In the genomic region with DNA sequence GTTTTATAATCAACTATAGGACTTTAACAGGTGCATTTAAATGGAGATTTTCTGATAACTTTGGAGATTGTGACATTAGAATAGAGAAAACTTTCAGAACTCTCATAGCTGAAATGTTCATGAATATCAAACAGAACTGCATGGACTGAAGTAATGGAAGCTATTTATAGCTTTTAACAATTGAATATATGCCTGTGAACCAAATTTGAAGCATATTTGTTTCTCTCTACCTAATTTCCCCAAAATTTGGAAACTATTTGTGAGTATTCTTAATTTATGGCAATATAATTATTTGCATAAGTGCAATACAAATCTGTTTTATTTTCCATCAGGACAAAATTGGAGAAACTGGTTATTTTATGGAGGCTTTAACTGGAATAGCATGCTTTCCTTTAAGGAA, we compare ENCODE assay signal across 19 cellular contexts.
A peak's percentile ranks its signal among the peaks of the same experiment; 100 is the strongest.
DNase-seq lines count a peak whose midpoint lies in the region; ATAC-seq and TF ChIP-seq lines count a peak whose summit lies in the region.
"Had no signal": no experiment of that assay in that cellular context is flagged by ENCODE, and none has a peak within 500 bp of the region (broad histone marks: within the 10 kb centered on the region; RNA-seq: fewer than 3 reads in every experiment).

No MANE protein-coding gene starts in this region.

- peaks cover 24% of the 10 kb centered on the region for H3K9me3 Mint-ChIP-seq in endodermal cell

- peaks cover under 1% of the 10 kb centered on the region for H3K4me1 ChIP-seq in endodermal cell (ENCODE audit: control insufficient read depth, insufficient read depth, low read length)
- H3K4me1 ChIP-seq in mesendoderm (ENCODE audit: control insufficient read depth, low read depth, low read length) = no peaks in the 10 kb centered on the region
- H3K4me1 ChIP-seq: A549, Caco-2, HAP-1 had no signal

- no peak overlapping the region for H3K4ac ChIP-seq in mesendoderm (ENCODE audit: low read depth, low read length)

- H3K27me3 Mint-ChIP-seq in endodermal cell (ENCODE audit: insufficient read depth) = no peaks in the 10 kb centered on the region
- H3K27me3 Mint-ChIP-seq: CD4-positive, alpha-beta T cell had no signal

- H3K23ac ChIP-seq in mesendoderm (ENCODE audit: low read length) = no peak overlapping the region

- no peaks in the 10 kb centered on the region for H3K79me1 ChIP-seq in mesendoderm (ENCODE audit: low read length)

- H3K27me3 ChIP-seq in endodermal cell (ENCODE audit: control insufficient read depth, insufficient read depth, low read length, poor library complexity, severe bottlenecking) = no peaks in the 10 kb centered on the region
- no peaks in the 10 kb centered on the region for H3K27me3 ChIP-seq in mesendoderm (ENCODE audit: insufficient read depth, low read length, poor library complexity)

- in situ Hi-C loops in Caki2 (cut with HindIII; ENCODE audit: low pct_unique_long_range_greater_than_20kb, low sequenced_read_pairs) = no loop called here

- no peak overlapping the region for H3K27ac Mint-ChIP-seq in endodermal cell
- H3K27ac Mint-ChIP-seq: CD4-positive, alpha-beta T cell had no signal

- H3K9ac ChIP-seq in endodermal cell (ENCODE audit: extremely low read depth, low read length, poor library complexity, severe bottlenecking) = no peak overlapping the region
- no peak overlapping the region for H3K9ac ChIP-seq in mesendoderm (ENCODE audit: low read length)
- H3K9ac ChIP-seq: GM23248 had no signal

- H2BK120ac ChIP-seq in mesendoderm (ENCODE audit: low read depth, low read length) = no peak overlapping the region

- H3K36me3 ChIP-seq in endodermal cell (ENCODE audit: control insufficient read depth, insufficient read depth, low read length) = no peaks in the 10 kb centered on the region
- no peaks in the 10 kb centered on the region for H3K36me3 ChIP-seq in mesendoderm (ENCODE audit: control insufficient read depth, insufficient read depth, low read length)
- H3K36me3 ChIP-seq: HAP-1 had no signal

- no peak overlapping the region for H3K4me2 ChIP-seq in mesendoderm (ENCODE audit: low read length)
- H3K4me2 ChIP-seq: A549 had no signal

- no peaks in the 10 kb centered on the region for H3K36me3 Mint-ChIP-seq in endodermal cell (ENCODE audit: low read depth)

- no peak overlapping the region for H2BK5ac ChIP-seq in mesendoderm (ENCODE audit: low read length)

- peaks cover 6% of the 10 kb centered on the region for H3K4me1 Mint-ChIP-seq in endodermal cell

- no peak overlapping the region for H3K18ac ChIP-seq in mesendoderm (ENCODE audit: low read length)

- H2BK15ac ChIP-seq in mesendoderm (replicated peaks; ENCODE audit: low read depth) = no peak overlapping the region

- H4K8ac ChIP-seq in mesendoderm (ENCODE audit: low read depth, low read length) = no peak overlapping the region

- peaks cover 58% of the 10 kb centered on the region for H3K9me3 ChIP-seq in endodermal cell (ENCODE audit: control insufficient read depth, low read length)
- H3K9me3 ChIP-seq: A549, Caco-2, HAP-1 had no signal

- H3K4me3 ChIP-seq in endodermal cell (ENCODE audit: low read length) = peak overlapping the region; percentile 64
- no peak overlapping the region for H3K4me3 ChIP-seq in mesendoderm (ENCODE audit: low read length)
- H3K4me3 ChIP-seq: A549, GM12878, GM23248, HAP-1 had no signal

- H3K27ac ChIP-seq in endodermal cell (ENCODE audit: low read depth, low read length) (no peak overlapping the region), mesendoderm (ENCODE audit: low read depth, low read length) (no peak overlapping the region)
- H3K27ac ChIP-seq: 22Rv1, A549, C4-2B, GM23248, HL-60 had no signal

- H4K5ac ChIP-seq in mesendoderm (ENCODE audit: low read length) = no peak overlapping the region

- no peak overlapping the region for H2AK5ac ChIP-seq in mesendoderm (ENCODE audit: low read length)

- no peaks in the 10 kb centered on the region for H3K79me2 ChIP-seq in mesendoderm (ENCODE audit: control insufficient read depth, insufficient read depth, low read length)

- no peak for TF ChIP-seq CTCF in endodermal cell (conservative IDR thresholded peaks at IDR 0.05)

- DNase-seq in Caki2 (ENCODE audit: low read depth) = peak; percentile 10
- peak; percentile 18 for DNase-seq in OCI-M1 (lab: John Stamatoyannopoulos, UW)
- DNase-seq in endodermal cell = no peak
- peak; percentile 31 for DNase-seq in mesendoderm
- DNase-seq in NCI-H1694 (lab: John Stamatoyannopoulos, UW) = no peak
- no peak for DNase-seq in DMS114 treated with DMSO at 0.1 percent for 48 hours (lab: John Stamatoyannopoulos, UW; ENCODE audit: unreplicated experiment)
- DNase-seq: AML-193; Caco-2; CD4-positive, alpha-beta T cell; DMS79 treated with DMSO at 0.1 percent for 48 hours; GF-D8; GM23248 had no signal

- no peak for ATAC-seq in GM19035 (IDR thresholded peaks at IDR 0.05; ENCODE audit: unreplicated experiment)
- ATAC-seq: A549, GM12878 had no signal

- H3K4me3 Mint-ChIP-seq in endodermal cell = no peak overlapping the region
- H3K4me3 Mint-ChIP-seq: CD4-positive, alpha-beta T cell had no signal

- H3K56ac ChIP-seq in mesendoderm (ENCODE audit: low read length) = no peak overlapping the region

Comparison
In these comparisons a context has a peak if more than half of its experiments do, and no peak if none do; other contexts are left out.
1. DNase-seq: peak in Caki2 (single experiment), OCI-M1 (single experiment) and mesendoderm (single experiment); none in endodermal cell (single experiment), NCI-H1694 (single experiment) and DMS114 treated with DMSO at 0.1 percent for 48 hours (single experiment).